In genomic region chr2:10375570-10376266, GRCh38 we compare ENCODE assay signal across 9 cellular contexts.
DNase-seq lines count a peak whose midpoint lies in the region; ATAC-seq lines count a peak whose summit lies in the region.
"Had no signal": no experiment of that assay in that cellular context is flagged by ENCODE, and none has a peak within 500 bp of the region (broad histone marks: within the 10 kb centered on the region; RNA-seq: fewer than 3 reads in every experiment).

No MANE protein-coding gene starts in this region.

- H3K9me3 Mint-ChIP-seq in activated CD4-positive, alpha-beta memory T cell treated with anti-CD3 and anti-CD28 coated beads for 36 hours, result no peaks in the 10 kb centered on the region
- no peaks in the 10 kb centered on the region for H3K9me3 Mint-ChIP-seq in activated CD4-positive, alpha-beta memory T cell treated with anti-CD3 and anti-CD28 coated beads, Interleukin-2, amount 10 ng/mL, durations not matched to agents 7 days and 5 days
- H3K9me3 Mint-ChIP-seq in activated T-cell treated with anti-CD3 and anti-CD28 coated beads, Interleukin-2, amount 50 U/mL, for 4 hours, result no peaks in the 10 kb centered on the region
- no peaks in the 10 kb centered on the region for H3K9me3 Mint-ChIP-seq in stimulated activated effector memory CD8-positive, alpha-beta T cell treated with anti-CD3 and anti-CD28 coated beads, Interleukin-12 subunit alpha, Interleukin-12 subunit beta, amount 100 ng/mL, for 72 hours

- peak; percentile 48 for DNase-seq in activated CD4-positive, alpha-beta memory T cell treated with anti-CD3 and anti-CD28 coated beads for 36 hours
- no peak for DNase-seq in activated CD4-positive, alpha-beta memory T cell treated with anti-CD3 and anti-CD28 coated beads, Interleukin-2, amount 10 ng/mL, durations not matched to agents 7 days and 5 days
- DNase-seq in NCI-H1092 treated with DMSO at 0.1 percent for 48 hours (lab: John Stamatoyannopoulos, UW) (peak; percentile 26), GOT3 (lab: John Stamatoyannopoulos, UW) (no peak)
- peak; percentile 15 for DNase-seq in activated T-cell treated with anti-CD3 and anti-CD28 coated beads, Interleukin-2, amount 50 U/mL, for 4 hours
- no peak for DNase-seq in stimulated activated effector memory CD8-positive, alpha-beta T cell treated with anti-CD3 and anti-CD28 coated beads, Interleukin-12 subunit alpha, Interleukin-12 subunit beta, amount 100 ng/mL, for 72 hours (ENCODE audit: low spot score in 2 of 2)
- DNase-seq: SW 1271 had no signal

- no peaks in the 10 kb centered on the region for H3K27me3 Mint-ChIP-seq in activated CD4-positive, alpha-beta memory T cell treated with anti-CD3 and anti-CD28 coated beads for 36 hours
- H3K27me3 Mint-ChIP-seq in activated CD4-positive, alpha-beta memory T cell treated with anti-CD3 and anti-CD28 coated beads, Interleukin-2, amount 10 ng/mL, durations not matched to agents 7 days and 5 days, result no peaks in the 10 kb centered on the region
- no peaks in the 10 kb centered on the region for H3K27me3 Mint-ChIP-seq in activated T-cell treated with anti-CD3 and anti-CD28 coated beads, Interleukin-2, amount 50 U/mL, for 4 hours (ENCODE audit: low read depth)

- no peak overlapping the region for H3K4me3 Mint-ChIP-seq in activated CD4-positive, alpha-beta memory T cell treated with anti-CD3 and anti-CD28 coated beads for 36 hours
- H3K4me3 Mint-ChIP-seq in activated CD4-positive, alpha-beta memory T cell treated with anti-CD3 and anti-CD28 coated beads, Interleukin-2, amount 10 ng/mL, durations not matched to agents 7 days and 5 days, result no peak overlapping the region
- no peak overlapping the region for H3K4me3 Mint-ChIP-seq in activated T-cell treated with anti-CD3 and anti-CD28 coated beads, Interleukin-2, amount 50 U/mL, for 4 hours
- H3K4me3 Mint-ChIP-seq in stimulated activated effector memory CD8-positive, alpha-beta T cell treated with anti-CD3 and anti-CD28 coated beads, Interleukin-12 subunit alpha, Interleukin-12 subunit beta, amount 100 ng/mL, for 72 hours, result no peak overlapping the region

- no peaks in the 10 kb centered on the region for H3K36me3 Mint-ChIP-seq in activated CD4-positive, alpha-beta memory T cell treated with anti-CD3 and anti-CD28 coated beads for 36 hours
- H3K36me3 Mint-ChIP-seq in activated CD4-positive, alpha-beta memory T cell treated with anti-CD3 and anti-CD28 coated beads, Interleukin-2, amount 10 ng/mL, durations not matched to agents 7 days and 5 days (ENCODE audit: low read depth), result no peaks in the 10 kb centered on the region
- peaks cover 1% of the 10 kb centered on the region for H3K36me3 Mint-ChIP-seq in activated T-cell treated with anti-CD3 and anti-CD28 coated beads, Interleukin-2, amount 50 U/mL, for 4 hours (ENCODE audit: insufficient read depth)
- H3K36me3 Mint-ChIP-seq in stimulated activated effector memory CD8-positive, alpha-beta T cell treated with anti-CD3 and anti-CD28 coated beads, Interleukin-12 subunit alpha, Interleukin-12 subunit beta, amount 100 ng/mL, for 72 hours, result peaks cover 24% of the 10 kb centered on the region

- peak overlapping the region; percentile 34 for H3K27ac Mint-ChIP-seq in activated CD4-positive, alpha-beta memory T cell treated with anti-CD3 and anti-CD28 coated beads for 36 hours
- no peak overlapping the region for H3K27ac Mint-ChIP-seq in activated CD4-positive, alpha-beta memory T cell treated with anti-CD3 and anti-CD28 coated beads, Interleukin-2, amount 10 ng/mL, durations not matched to agents 7 days and 5 days
- peak overlapping the region; percentile 48 for H3K27ac Mint-ChIP-seq in stimulated activated effector memory CD8-positive, alpha-beta T cell treated with anti-CD3 and anti-CD28 coated beads, Interleukin-12 subunit alpha, Interleukin-12 subunit beta, amount 100 ng/mL, for 72 hours

- ATAC-seq in activated T-cell treated with anti-CD3 and anti-CD28 coated beads, Interleukin-2, amount 50 U/mL, for 4 hours, result peak; percentile 65 to 78
- no peak for ATAC-seq in stimulated activated effector memory CD8-positive, alpha-beta T cell treated with anti-CD3 and anti-CD28 coated beads, Interleukin-12 subunit alpha, Interleukin-12 subunit beta, amount 100 ng/mL, for 72 hours
- ATAC-seq in HG03135 (IDR thresholded peaks at IDR 0.05; ENCODE audit: unreplicated experiment) (no peak), HG03139 (IDR thresholded peaks at IDR 0.05; ENCODE audit: unreplicated experiment) (no peak)

- peaks cover 72% of the 10 kb centered on the region for H3K4me1 Mint-ChIP-seq in activated CD4-positive, alpha-beta memory T cell treated with anti-CD3 and anti-CD28 coated beads for 36 hours (ENCODE audit: low read depth)
- H3K4me1 Mint-ChIP-seq in activated CD4-positive, alpha-beta memory T cell treated with anti-CD3 and anti-CD28 coated beads, Interleukin-2, amount 10 ng/mL, durations not matched to agents 7 days and 5 days, result peaks cover 46% of the 10 kb centered on the region
- H3K4me1 Mint-ChIP-seq in activated T-cell treated with anti-CD3 and anti-CD28 coated beads, Interleukin-2, amount 50 U/mL, for 4 hours (ENCODE audit: low read depth), result peaks cover 70% of the 10 kb centered on the region
- peaks cover 74% of the 10 kb centered on the region for H3K4me1 Mint-ChIP-seq in stimulated activated effector memory CD8-positive, alpha-beta T cell treated with anti-CD3 and anti-CD28 coated beads, Interleukin-12 subunit alpha, Interleukin-12 subunit beta, amount 100 ng/mL, for 72 hours

- intact Hi-C loops in activated CD4-positive, alpha-beta memory T cell treated with anti-CD3 and anti-CD28 coated beads for 36 hours (cut with micrococcal nuclease), result no loop called here

- CTCF ChIA-PET in activated CD4-positive, alpha-beta memory T cell treated with anti-CD3 and anti-CD28 coated beads for 36 hours (lab: Charles Lee), result interaction anchor here (1.0 kb wide), 1 partner anchor 33 kb away, joined by 5 read pairs; no protein-coding TSS in a partner anchor
- CTCF ChIA-PET in activated CD4-positive, alpha-beta memory T cell treated with anti-CD3 and anti-CD28 coated beads, Interleukin-2, amount 10 ng/mL, durations not matched to agents 7 days and 5 days (lab: Charles Lee), result no interaction called here

- POLR2A ChIA-PET in activated CD4-positive, alpha-beta memory T cell treated with anti-CD3 and anti-CD28 coated beads for 36 hours (lab: Charles Lee), result no interaction called here
- POLR2A ChIA-PET in activated CD4-positive, alpha-beta memory T cell treated with anti-CD3 and anti-CD28 coated beads, Interleukin-2, amount 10 ng/mL, durations not matched to agents 7 days and 5 days (lab: Charles Lee), result no interaction called here

Comparison
In these comparisons a context has a peak if more than half of its experiments do, and no peak if none do; other contexts are left out.
1. DNase-seq: peak in activated CD4-positive, alpha-beta memory T cell treated with anti-CD3 and anti-CD28 coated beads for 36 hours (single experiment), NCI-H1092 treated with DMSO at 0.1 percent for 48 hours (single experiment) and activated T-cell treated with anti-CD3 and anti-CD28 coated beads, Interleukin-2, amount 50 U/mL, for 4 hours (single experiment); none in activated CD4-positive, alpha-beta memory T cell treated with anti-CD3 and anti-CD28 coated beads, Interleukin-2, amount 10 ng/mL, durations not matched to agents 7 days and 5 days (single experiment), stimulated activated effector memory CD8-positive, alpha-beta T cell treated with anti-CD3 and anti-CD28 coated beads, Interleukin-12 subunit alpha, Interleukin-12 subunit beta, amount 100 ng/mL, for 72 hours (0 of 2) and GOT3 (single experiment).
2. ATAC-seq: peak in activated T-cell treated with anti-CD3 and anti-CD28 coated beads, Interleukin-2, amount 50 U/mL, for 4 hours (2 of 2); none in stimulated activated effector memory CD8-positive, alpha-beta T cell treated with anti-CD3 and anti-CD28 coated beads, Interleukin-12 subunit alpha, Interleukin-12 subunit beta, amount 100 ng/mL, for 72 hours (single experiment), HG03135 (single experiment) and HG03139 (single experiment).